ENCODE assay signal across 23 cellular contexts in the genomic region with DNA sequence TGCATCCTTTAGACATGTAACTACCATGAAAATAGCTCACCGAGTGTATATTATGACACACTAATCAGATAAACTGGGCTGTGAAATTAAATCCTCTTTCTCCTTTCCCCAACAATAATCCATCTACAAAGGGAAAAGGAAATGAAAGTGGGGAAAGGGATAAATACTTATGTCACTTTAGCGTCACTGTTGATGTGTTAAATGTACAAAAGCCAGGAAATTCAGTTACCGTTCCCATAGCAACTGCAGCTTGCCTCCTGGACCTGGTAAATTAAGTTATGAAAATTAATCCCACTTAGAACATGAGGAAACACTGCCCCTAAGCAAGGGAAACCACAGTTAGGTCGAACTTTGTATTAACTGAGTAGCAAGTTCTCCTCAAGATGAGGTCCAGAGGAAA.
"Had no signal": no experiment of that assay in that cellular context is flagged by ENCODE, and none has a peak within 500 bp of the region (broad histone marks: within the 10 kb centered on the region; RNA-seq: fewer than 3 reads in every experiment).

No MANE protein-coding gene starts in this region.

- H3K4me3 ChIP-seq: ascending aorta, lung, spleen, thoracic aorta, upper lobe of left lung had no signal

- ATAC-seq: activated CD8-positive, alpha-beta memory T cell treated with anti-CD3 and anti-CD28 coated beads, Interleukin-2, amount 10 ng/mL, durations not matched to agents 7 days and 5 days; left lobe of liver; stimulated activated memory B cell treated with anti-CD40 and anti-IgM and Interleukin-4, amounts not matched to agents 10 μg/mL and 1 μg/mL and 100 μg/mL, for 72 hours had no signal

- H3K79me2 ChIP-seq: parathyroid adenoma had no signal

- H3K9me3 Mint-ChIP-seq: activated T-helper 2 cell treated with anti-CD3 and anti-CD28 coated beads, Interferon-gamma antibody, Interleukin-2, Interleukin-4, amounts not matched to agents 10 μg/mL and 5 μg/mL and 100 μg/mL, durations not matched to agents 14 hours and 24 hours and 36 hours had no signal

- H3K4me1 ChIP-seq: parathyroid adenoma, spleen, upper lobe of left lung had no signal

- H3K27ac Mint-ChIP-seq: activated CD8-positive, alpha-beta memory T cell treated with anti-CD3 and anti-CD28 coated beads, Interleukin-2, amount 10 ng/mL, durations not matched to agents 7 days and 5 days; activated T-helper 2 cell treated with anti-CD3 and anti-CD28 coated beads, Interferon-gamma antibody, Interleukin-2, Interleukin-4, amounts not matched to agents 10 μg/mL and 5 μg/mL and 100 μg/mL, durations not matched to agents 14 hours and 24 hours and 36 hours; stimulated activated memory B cell treated with anti-CD40 and anti-IgM and Interleukin-4, amounts not matched to agents 10 μg/mL and 1 μg/mL and 100 μg/mL, for 72 hours had no signal

- H3K4me3 Mint-ChIP-seq: activated CD8-positive, alpha-beta memory T cell treated with anti-CD3 and anti-CD28 coated beads, Interleukin-2, amount 10 ng/mL, durations not matched to agents 7 days and 5 days; stimulated activated memory B cell treated with anti-CD40 and anti-IgM and Interleukin-4, amounts not matched to agents 10 μg/mL and 1 μg/mL and 100 μg/mL, for 72 hours had no signal

- H3K27ac ChIP-seq: ascending aorta, epithelial cell of prostate, parathyroid adenoma, spleen, thoracic aorta, upper lobe of left lung had no signal

- H3K36me3 ChIP-seq: ascending aorta, thoracic aorta, upper lobe of left lung had no signal

- FAIRE-seq: bronchial epithelial cell, keratinocyte had no signal

- H3K9me3 ChIP-seq: ascending aorta, spleen, thoracic aorta, upper lobe of left lung had no signal

- H3K27me3 ChIP-seq: ascending aorta, spleen, upper lobe of left lung had no signal

- DNase-seq: activated CD4-positive, alpha-beta T cell treated with anti-CD3 and anti-CD28 coated beads, Interleukin-2, amount 50 U/mL, for 4 hours; activated CD4-positive, CD25-positive, alpha-beta regulatory T cell treated with anti-CD3 and anti-CD28 coated beads, Interleukin-2, amount 50 U/mL, for 72 hours; activated CD8-positive, alpha-beta memory T cell treated with anti-CD3 and anti-CD28 coated beads, Interleukin-2, amount 10 ng/mL, durations not matched to agents 7 days and 5 days; activated naive CD4-positive, alpha-beta T cell treated with Interleukin-2 at 50 U/mL for 16 hours; cerebellar nuclear complex; effector memory CD4-positive, alpha-beta T cell; foreskin melanocyte; glutamatergic neuron; hippocampal formation; spleen; stimulated activated CD4-positive, alpha-beta T cell treated with anti-CD3 and anti-CD28 coated beads, Interleukin-4, amount 100 ng/mL, for 4 hours; T-helper 1 cell; upper lobe of left lung had no signal

- H2AFZ ChIP-seq: parathyroid adenoma had no signal

- H3K27me3 Mint-ChIP-seq: activated CD8-positive, alpha-beta memory T cell treated with anti-CD3 and anti-CD28 coated beads, Interleukin-2, amount 10 ng/mL, durations not matched to agents 7 days and 5 days; stimulated activated memory B cell treated with anti-CD40 and anti-IgM and Interleukin-4, amounts not matched to agents 10 μg/mL and 1 μg/mL and 100 μg/mL, for 72 hours had no signal

- H3K9ac ChIP-seq: parathyroid adenoma had no signal
